Comparison of ENCODE assay signal across 8 cellular contexts in genomic region chr1:145918992-145919939, GRCh38. TPM values are rescaled to one million over a fixed set of nuclear protein-coding genes. Genes with fewer than 3 reads are reported as not detected.
DNase-seq lines count a peak whose midpoint lies in the region; ATAC-seq and TF ChIP-seq lines count a peak whose summit lies in the region.

No MANE protein-coding gene starts in this region.

- TF ChIP-seq POLR2A in GM19193 (IDR thresholded peaks at IDR 0.05; ENCODE audit: extremely low read depth, insufficient read depth, insufficient read length) = peak; percentile 32
- TF ChIP-seq POLR2A in testis (IDR thresholded peaks at IDR 0.05) = no peak

- peak overlapping the region; percentile 91 for H3K4me2 ChIP-seq in SK-N-SH

- H3K79me2 ChIP-seq in SK-N-SH (ENCODE audit: insufficient read depth) = peaks cover 19% of the 10 kb centered on the region

- TF ChIP-seq EP300 in SK-N-SH (IDR thresholded peaks at IDR 0.05; ENCODE audit: borderline replicate concordance in 1 of 2, low read depth in 1 of 2, low read length in 1 of 2) = no peak

- TF ChIP-seq RAD21 in SK-N-SH (IDR thresholded peaks at IDR 0.05; ENCODE audit: low read length) = no peak

- TF ChIP-seq CTCF in SK-N-SH (IDR thresholded peaks at IDR 0.05) (no peak), lung (IDR thresholded peaks at IDR 0.05; ENCODE audit: control extremely low read depth, extremely low read depth) (no peak), testis (IDR thresholded peaks at IDR 0.05) (no peak)

- H3K4me3 ChIP-seq in SK-N-SH (ENCODE audit: low read depth in 2 of 2, low read length in 1 of 2) = peak overlapping the region; percentile 83 to 86
- peak overlapping the region; percentile 71 for H3K4me3 ChIP-seq in effector memory CD4-positive, alpha-beta T cell (ENCODE audit: insufficient read depth, low read depth, low read length, poor library complexity, severe bottlenecking)
- H3K4me3 ChIP-seq in lung = peak overlapping the region; percentile 63
- peak overlapping the region; percentile 88 to 92 for H3K4me3 ChIP-seq in testis

- H3K9ac ChIP-seq in SK-N-SH = peak overlapping the region; percentile 80

- H3K27ac ChIP-seq in SK-N-SH (ENCODE audit: low read depth in 2 of 2, low read length in 1 of 2) (peak overlapping the region; percentile 85 to 95), lung (ENCODE audit: low read depth in 1 of 2, low read length in 1 of 2) (peak overlapping the region; percentile 80 to 88), testis (peak overlapping the region; percentile 80 to 88)
- H3K27ac ChIP-seq in effector memory CD4-positive, alpha-beta T cell (ENCODE audit: insufficient read depth, low read length, poor library complexity, severe bottlenecking) = peak overlapping the region; percentile 86

- H3K36me3 ChIP-seq in SK-N-SH (replicated peaks in 1 of 2; ENCODE audit: control insufficient read depth in 1 of 2, insufficient read depth in 2 of 2, low read length in 1 of 2) (peaks cover 26 to 35% of the 10 kb centered on the region in 2 experiments), lung (ENCODE audit: control insufficient read depth in 2 of 2, insufficient read depth in 2 of 2, low read length in 2 of 2) (peaks cover 3% of the 10 kb centered on the region in 2 donors), testis (ENCODE audit: low read depth, missing control alignments) (no peaks in the 10 kb centered on the region)
- H3K36me3 ChIP-seq in effector memory CD4-positive, alpha-beta T cell (ENCODE audit: control insufficient read depth, insufficient read depth, low read length) = peaks cover 12% of the 10 kb centered on the region

- peaks cover 0 to 18% of the 10 kb centered on the region in 2 experiments; a peak in 2 of 4 replicates for H3K4me1 ChIP-seq in SK-N-SH (ENCODE audit: control insufficient read depth in 1 of 2, insufficient read depth in 2 of 2, low read depth in 1 of 2, low read length in 1 of 2)
- H3K4me1 ChIP-seq in effector memory CD4-positive, alpha-beta T cell (ENCODE audit: control insufficient read depth, insufficient read depth, low read length, poor library complexity, severe bottlenecking) = peaks cover 22% of the 10 kb centered on the region
- peaks cover 4 to 8% of the 10 kb centered on the region in 2 donors for H3K4me1 ChIP-seq in lung (ENCODE audit: control insufficient read depth in 2 of 2, insufficient read depth in 2 of 2, low read length in 2 of 2)
- peaks cover 23% of the 10 kb centered on the region for H3K4me1 ChIP-seq in testis

- DNase-seq in COLO668 (lab: John Stamatoyannopoulos, UW; ENCODE audit: unreplicated experiment) (peak; percentile 59), HS-5 (ENCODE audit: low read depth) (peak; percentile 37), SK-N-SH (peak; percentile 73), lung (ENCODE audit: low spot score) (peak; percentile 73), testis (peak; percentile 76)
- DNase-seq in effector memory CD4-positive, alpha-beta T cell = no peak

- H3K9me2 ChIP-seq in SK-N-SH = no peaks in the 10 kb centered on the region

- CTCF ChIA-PET in SK-N-SH (lab: Yijun Ruan, JAX) = interaction anchor here (0.6 to 16.4 kb wide), 7 partner anchors 9 to 59 kb away, joined by 3 to 281 read pairs (median 5); partner anchors contain the start of genes ITGA10, LIX1L and RBM8A

- H3F3A ChIP-seq in SK-N-SH (replicated peaks; ENCODE audit: insufficient read depth) = peaks cover 33% of the 10 kb centered on the region

- WGBS in SK-N-SH (ENCODE audit: low lambda C conversion rate) = 7% methylated on average over 32 of the region's 33 CpGs
- 3 to 13% methylated on average over 33 of the region's 33 CpGs for WGBS in lung, 2 donors
- WGBS in testis, 2 donors = 1 to 2% methylated on average over 29 to 33 of the region's 33 CpGs

- peak overlapping the region; percentile 86 for H2AFZ ChIP-seq in SK-N-SH (ENCODE audit: low read depth)

- POLR2A ChIA-PET in SK-N-SH (lab: Yijun Ruan, JAX) = interaction anchor here (1.0 to 2.3 kb wide), 3 partner anchors 9 to 45 kb away, joined by 7 to 19 read pairs (median 10); partner anchors contain the start of genes ANKRD34A, LIX1L, POLR3GL and RBM8A

- ATAC-seq in lung (ENCODE audit: insufficient read depth, low FRiP score) (peak; percentile 89), GM18519 (IDR thresholded peaks at IDR 0.05; ENCODE audit: low FRiP score, unreplicated experiment) (no peak)

- H3K27me3 ChIP-seq in SK-N-SH (ENCODE audit: insufficient read depth) (no peaks in the 10 kb centered on the region), lung (ENCODE audit: control insufficient read depth, insufficient read depth) (no peaks in the 10 kb centered on the region), testis (no peaks in the 10 kb centered on the region)
- H3K27me3 ChIP-seq in effector memory CD4-positive, alpha-beta T cell (replicated peaks; ENCODE audit: control insufficient read depth, insufficient read depth, low read length, poor library complexity, severe bottlenecking) = no peaks in the 10 kb centered on the region

- intact Hi-C loops in testis (cut with DNase I; ENCODE audit: low total_unique reads) = no loop called here

- H3K9me3 ChIP-seq in SK-N-SH (no peaks in the 10 kb centered on the region), lung (ENCODE audit: control insufficient read depth in 2 of 2, insufficient read depth in 1 of 2, low read length in 1 of 2) (no peaks in the 10 kb centered on the region), testis (no peaks in the 10 kb centered on the region)
- H3K9me3 ChIP-seq in effector memory CD4-positive, alpha-beta T cell (ENCODE audit: control insufficient read depth, low read length) = no peaks in the 10 kb centered on the region

- no peaks in the 10 kb centered on the region for H4K20me1 ChIP-seq in SK-N-SH (ENCODE audit: insufficient read depth)

TF ChIP-seq in SK-N-SH, 30 proteins besides CTCF, POLR2A, EP300 and RAD21:
- no peak for TF ChIP-seq USF2 (IDR thresholded peaks at IDR 0.05; ENCODE audit: borderline replicate concordance, low read depth, low read length)
- TF ChIP-seq MAX (IDR thresholded peaks at IDR 0.05; ENCODE audit: low read depth) = peak; percentile 7; the same call in 1 of the 2 replicates
- 0 out of 2 replicates have a peak, but pooled peaks have one; percentile 9 for TF ChIP-seq SIN3A (IDR thresholded peaks at IDR 0.05; ENCODE audit: borderline replicate concordance, low read depth, low read length)
- TF ChIP-seq MXI1 (IDR thresholded peaks at IDR 0.05; ENCODE audit: low read depth, low read length) = peak; percentile 0; the same call in 1 of the 2 replicates

RNA-seq across cellular contexts. Expression of gene PEX11B, which starts 0.7 kb away (rescaled TPM):
- 26.1 and 34.5 TPM in 2 replicates for polyA plus RNA-seq in SK-N-SH (2012; rRNA removed)
- 31.8 and 32.7 TPM in 2 replicates for polyA plus RNA-seq in SK-N-SH (2012; cell fraction: cytosol; rRNA removed)
- polyA plus RNA-seq in SK-N-SH (2012; cell fraction: nucleus; rRNA removed) = 17.8 and 27.8 TPM in 2 replicates
- 10 to 100 TPM; 24.6 to 28.6 TPM for total RNA-seq in lung
- 10 to 100 TPM; 25.0 to 29.6 TPM for polyA plus RNA-seq in lung
- total RNA-seq in testis = 10 to 100 TPM; 42.1 to 42.7 TPM
- polyA plus RNA-seq in testis (ENCODE audit: insufficient read depth, low read depth, low replicate concordance) = 54.8 TPM

RNA-seq across cellular contexts. Expression of gene RBM8A, which starts 8.0 kb away (rescaled TPM):
- 236 TPM in 2 replicates for polyA plus RNA-seq in SK-N-SH (2012; rRNA removed)
- 306 and 395 TPM in 2 replicates for polyA plus RNA-seq in SK-N-SH (2012; cell fraction: cytosol; rRNA removed)
- polyA plus RNA-seq in SK-N-SH (2012; cell fraction: nucleus; rRNA removed) = 80.7 and 82.7 TPM in 2 replicates
- total RNA-seq in lung = 100 to 1,000 TPM; 106 to 128 TPM
- 100 to 1,000 TPM; 121 to 152 TPM for polyA plus RNA-seq in lung
- total RNA-seq in testis = 100 to 1,000 TPM; 158 to 174 TPM
- 123 TPM for polyA plus RNA-seq in testis (ENCODE audit: insufficient read depth, low read depth, low replicate concordance)

RNA-seq across cellular contexts. Expression of gene ITGA10, which starts 9.4 kb away (rescaled TPM):
- polyA plus RNA-seq in SK-N-SH (2012; rRNA removed) = 2.1 and 2.6 TPM in 2 replicates
- polyA plus RNA-seq in SK-N-SH (2012; cell fraction: cytosol; rRNA removed) = 0.70 and 1.0 TPM in 2 replicates
- 12.8 and 13.2 TPM in 2 replicates for polyA plus RNA-seq in SK-N-SH (2012; cell fraction: nucleus; rRNA removed)
- total RNA-seq in lung = 10 to 100 TPM in 1 of 2 donors, 1 to 10 TPM in 1; 5.2 to 23.3 TPM
- polyA plus RNA-seq in lung = 10 to 100 TPM in 1 of 2 donors, 1 to 10 TPM in 1; 6.7 to 15.7 TPM
- total RNA-seq in testis = 1 to 10 TPM; 4.3 to 6.3 TPM
- 3.4 TPM for polyA plus RNA-seq in testis (ENCODE audit: insufficient read depth, low read depth, low replicate concordance)

RNA-seq across cellular contexts. Expression of gene ANKRD35, which starts 33.6 kb away (rescaled TPM):
- polyA plus RNA-seq in SK-N-SH (2012; rRNA removed) (0.05 and 0.08 TPM in 2 replicates), lung (1 to 10 TPM; 2.0 to 2.1 TPM), testis (ENCODE audit: insufficient read depth, low read depth, low replicate concordance) (3.3 TPM)
- 0.05 and 0.07 TPM in 2 replicates for polyA plus RNA-seq in SK-N-SH (2012; cell fraction: cytosol; rRNA removed)
- 0.10 and 0.11 TPM in 2 replicates for polyA plus RNA-seq in SK-N-SH (2012; cell fraction: nucleus; rRNA removed)
- total RNA-seq in lung (1 to 10 TPM; 3.4 to 3.7 TPM), testis (1 to 10 TPM; 1.3 to 1.7 TPM)

RNA-seq across cellular contexts. Expression of gene LIX1L, which starts 38.6 kb away (rescaled TPM):
- polyA plus RNA-seq in SK-N-SH (2012; rRNA removed) (39.1 and 39.4 TPM in 2 replicates), lung (1 to 10 TPM; 7.0 to 8.0 TPM), testis (ENCODE audit: insufficient read depth, low read depth, low replicate concordance) (16.6 TPM)
- 46.0 and 49.7 TPM in 2 replicates for polyA plus RNA-seq in SK-N-SH (2012; cell fraction: cytosol; rRNA removed)
- 22.1 and 26.1 TPM in 2 replicates for polyA plus RNA-seq in SK-N-SH (2012; cell fraction: nucleus; rRNA removed)
- total RNA-seq in lung (10 to 100 TPM; 29.7 to 30.9 TPM), testis (10 to 100 TPM; 15.8 to 20.6 TPM)

Comparison
In these comparisons a context has a peak if more than half of its experiments do, and no peak if none do; other contexts are left out.
1. DNase-seq: peak in COLO668 (single experiment), HS-5 (single experiment), SK-N-SH (single experiment), lung (single experiment) and testis (single experiment); none in effector memory CD4-positive, alpha-beta T cell (0 of 3).
2. Peak in every context shown above with its lines, with median percentiles within 50 percentile points of each other: H3K27ac ChIP-seq and H3K4me3 ChIP-seq.